8 cellular contexts compared by ENCODE assay signal in genomic region chr7:2403718-2404648, GRCh38. TPM values are rescaled to one million over a fixed set of nuclear protein-coding genes. Genes with fewer than 3 reads are reported as not detected.
DNase-seq lines count a peak whose midpoint lies in the region; ATAC-seq, FAIRE-seq and TF ChIP-seq lines count a peak whose summit lies in the region.

No MANE protein-coding gene starts in this region.

- H3K27ac ChIP-seq in kidney (ENCODE audit: low read depth in 2 of 2, low read length in 2 of 2), result no peak overlapping the region

- no peak for FAIRE-seq in kidney (lab: Jason Lieb, UNC)

- no peaks in the 10 kb centered on the region for H3K9me3 ChIP-seq in kidney (ENCODE audit: control insufficient read depth in 1 of 2, low read length in 2 of 2)

- ATAC-seq in HG03196 (IDR thresholded peaks at IDR 0.05; ENCODE audit: unreplicated experiment) (peak; percentile 2), HG02938 (IDR thresholded peaks at IDR 0.05; ENCODE audit: unreplicated experiment) (no peak)

- peaks cover 48% of the 10 kb centered on the region for H3K4me1 Mint-ChIP-seq in T-helper 1 cell treated with Interleukin-12 subunit alpha and Interleukin-12 subunit beta and Interleukin-4 antibody, amounts not matched to agents 30 μg/mL and 1 μg/mL, for 36 hours (ENCODE audit: low read depth)

- H3K4me3 ChIP-seq in kidney (ENCODE audit: low read length in 2 of 2), result peak overlapping the region; percentile 61 to 76

- intact Hi-C loops in kidney (cut with DNase I), result no loop called here

- DNase-seq in NCI-H446 (lab: John Stamatoyannopoulos, UW) (peak; percentile 7 to 43), NCI-H446 treated with DMSO at 0.1 percent for 48 hours (lab: John Stamatoyannopoulos, UW) (no peak), cerebellum (ENCODE audit: low spot score) (peak; percentile 51), kidney (peak; percentile 84)
- peak; percentile 33 for DNase-seq in stimulated activated CD4-positive, alpha-beta T cell treated with anti-CD3 and anti-CD28 coated beads, Interleukin-4, amount 100 ng/mL, for 1 hour

- H3K4me3 Mint-ChIP-seq in T-helper 1 cell treated with Interleukin-12 subunit alpha and Interleukin-12 subunit beta and Interleukin-4 antibody, amounts not matched to agents 30 μg/mL and 1 μg/mL, for 36 hours, result peak overlapping the region; percentile 89

- TF ChIP-seq CTCF in kidney (IDR thresholded peaks at IDR 0.05; ENCODE audit: borderline replicate concordance, extremely low read depth, insufficient read depth), result no peak

- no peaks in the 10 kb centered on the region for H3K36me3 ChIP-seq in kidney (ENCODE audit: control insufficient read depth in 1 of 2, insufficient read depth in 2 of 2, low read length in 2 of 2)

- peak overlapping the region; percentile 95 for H3K27ac Mint-ChIP-seq in T-helper 1 cell treated with Interleukin-12 subunit alpha and Interleukin-12 subunit beta and Interleukin-4 antibody, amounts not matched to agents 30 μg/mL and 1 μg/mL, for 36 hours

- H3K27me3 Mint-ChIP-seq in T-helper 1 cell treated with Interleukin-12 subunit alpha and Interleukin-12 subunit beta and Interleukin-4 antibody, amounts not matched to agents 30 μg/mL and 1 μg/mL, for 36 hours (ENCODE audit: low read depth), result no peaks in the 10 kb centered on the region

- H3K4me1 ChIP-seq in kidney (ENCODE audit: control insufficient read depth in 1 of 2, insufficient read depth in 1 of 2, low read depth in 1 of 2, low read length in 2 of 2), result peaks cover 0 to 20% of the 10 kb centered on the region in 2 donors

- no peaks in the 10 kb centered on the region for H3K9me3 Mint-ChIP-seq in T-helper 1 cell treated with Interleukin-12 subunit alpha and Interleukin-12 subunit beta and Interleukin-4 antibody, amounts not matched to agents 30 μg/mL and 1 μg/mL, for 36 hours

- peaks cover 14% of the 10 kb centered on the region for H3K36me3 Mint-ChIP-seq in T-helper 1 cell treated with Interleukin-12 subunit alpha and Interleukin-12 subunit beta and Interleukin-4 antibody, amounts not matched to agents 30 μg/mL and 1 μg/mL, for 36 hours (ENCODE audit: low read depth)

- H3K9ac ChIP-seq in kidney (ENCODE audit: low read length in 2 of 2), result peak overlapping the region; percentile 41 to 80

RNA-seq across cellular contexts. Expression of gene CHST12, which starts 0.6 kb away (rescaled TPM):
- total RNA-seq in cerebellum, result 5.4 TPM
- total RNA-seq in kidney, result 25.6 TPM
- polyA plus RNA-seq in kidney (ENCODE audit: insufficient read depth, low read depth, low replicate concordance), result 16.3 TPM

RNA-seq across cellular contexts. Expression of gene EIF3B, which starts 49.4 kb away (rescaled TPM):
- total RNA-seq in cerebellum (57.8 TPM), kidney (107 TPM)
- 65.5 TPM for polyA plus RNA-seq in kidney (ENCODE audit: insufficient read depth, low read depth, low replicate concordance)
